In the genomic region with DNA sequence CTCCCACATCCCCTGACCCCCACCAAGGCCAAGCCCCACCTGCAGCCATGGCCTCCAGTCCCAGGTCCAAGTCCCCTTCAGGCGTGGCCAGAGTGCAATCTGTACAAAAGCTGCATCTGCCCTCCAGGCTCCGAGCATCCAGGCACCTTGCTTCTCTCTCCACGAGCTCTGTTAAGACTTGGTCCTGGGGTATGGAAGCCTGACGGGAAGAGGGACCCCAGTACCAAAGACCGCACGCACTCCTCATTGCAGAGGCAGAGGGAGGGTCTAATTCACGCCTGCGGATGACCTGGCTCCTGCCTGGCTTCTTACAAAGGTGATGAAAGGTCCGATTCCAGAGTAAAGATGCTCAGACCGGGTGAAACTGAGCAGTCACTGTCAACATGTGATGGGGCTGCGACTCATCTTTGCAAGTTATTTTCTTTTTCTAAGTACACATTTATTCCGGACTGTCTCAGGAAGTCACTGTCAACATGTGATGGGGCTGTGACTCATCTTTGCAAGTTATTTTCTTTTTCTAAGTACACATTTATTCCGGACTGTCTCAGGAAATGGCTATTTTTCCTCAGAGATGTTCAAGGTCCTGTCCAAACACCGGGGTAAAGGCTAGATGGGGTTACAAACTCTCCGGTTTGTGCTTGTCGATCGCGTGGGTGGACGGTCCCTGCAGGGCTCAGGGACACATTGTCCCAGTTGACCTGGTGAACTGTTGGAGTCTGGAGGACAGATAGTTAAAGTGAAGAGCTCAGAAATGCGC, we compare ENCODE assay signal across 24 cellular contexts.
DNase-seq lines count a peak whose midpoint lies in the region; ATAC-seq and TF ChIP-seq lines count a peak whose summit lies in the region.
"Had no signal": no experiment of that assay in that cellular context is flagged by ENCODE, and none has a peak within 500 bp of the region (broad histone marks: within the 10 kb centered on the region; RNA-seq: fewer than 3 reads in every experiment).

No MANE protein-coding gene starts in this region.

- H3K27ac Mint-ChIP-seq in activated naive CD8-positive, alpha-beta T cell = peak overlapping the region; percentile 41
- no peak overlapping the region for H3K27ac Mint-ChIP-seq in activated naive CD8-positive, alpha-beta T cell treated with anti-CD3 and anti-CD28 coated beads, Interleukin-2, amount 50 U/mL, for 24 hours
- H3K27ac Mint-ChIP-seq: activated B cell treated with CpG ODN at 0.5 μM for 24 hours; activated CD8-positive, alpha-beta T cell treated with anti-CD3 and anti-CD28 coated beads for 36 hours; stimulated activated naive CD8-positive, alpha-beta T cell treated with anti-CD3 and anti-CD28 coated beads, Interleukin-15, Interleukin-2, amounts not matched to agents 100 ng/mL and 50 ng/mL, for 24 hours had no signal

- TF ChIP-seq POLR2A in uterus (IDR thresholded peaks at IDR 0.05) = no peak

- no peaks in the 10 kb centered on the region for H3K36me3 Mint-ChIP-seq in activated naive CD8-positive, alpha-beta T cell
- H3K36me3 Mint-ChIP-seq in activated naive CD8-positive, alpha-beta T cell treated with anti-CD3 and anti-CD28 coated beads, Interleukin-2, amount 50 U/mL, for 24 hours (ENCODE audit: low read depth) = no peaks in the 10 kb centered on the region
- H3K36me3 Mint-ChIP-seq: naive thymus-derived CD4-positive, alpha-beta T cell had no signal

- no peak for ATAC-seq in activated naive CD8-positive, alpha-beta T cell treated with anti-CD3 and anti-CD28 coated beads, Interleukin-2, amount 50 U/mL, for 24 hours
- ATAC-seq: activated CD8-positive, alpha-beta T cell treated with anti-CD3 and anti-CD28 coated beads for 36 hours; naive thymus-derived CD4-positive, alpha-beta T cell had no signal

- no peak overlapping the region for H3K9ac ChIP-seq in smooth muscle cell (ENCODE audit: low read depth)

- H2AFZ ChIP-seq in smooth muscle cell (ENCODE audit: low read depth) = no peak overlapping the region

- peaks cover 1% of the 10 kb centered on the region for H3K4me1 Mint-ChIP-seq in activated naive CD8-positive, alpha-beta T cell (ENCODE audit: low read depth)
- no peaks in the 10 kb centered on the region for H3K4me1 Mint-ChIP-seq in activated naive CD8-positive, alpha-beta T cell treated with anti-CD3 and anti-CD28 coated beads, Interleukin-2, amount 50 U/mL, for 24 hours
- H3K4me1 Mint-ChIP-seq: activated B cell treated with CpG ODN at 0.5 μM for 24 hours had no signal

- H3K36me3 ChIP-seq in brain microvascular endothelial cell (replicated peaks) (no peaks in the 10 kb centered on the region), smooth muscle cell (ENCODE audit: low read depth) (no peaks in the 10 kb centered on the region), uterus (no peaks in the 10 kb centered on the region)
- H3K36me3 ChIP-seq: thyroid gland had no signal

- H3K9me3 ChIP-seq in smooth muscle cell (replicated peaks; ENCODE audit: low read depth) (no peaks in the 10 kb centered on the region), uterus (no peaks in the 10 kb centered on the region)
- H3K9me3 ChIP-seq: thyroid gland had no signal

- H3F3A ChIP-seq in smooth muscle cell (ENCODE audit: low read depth) = no peaks in the 10 kb centered on the region

- H4K20me1 ChIP-seq in smooth muscle cell (ENCODE audit: low read depth) = no peaks in the 10 kb centered on the region

- H3K9me3 Mint-ChIP-seq in activated naive CD8-positive, alpha-beta T cell (ENCODE audit: low read depth) = no peaks in the 10 kb centered on the region
- H3K9me3 Mint-ChIP-seq in activated naive CD8-positive, alpha-beta T cell treated with anti-CD3 and anti-CD28 coated beads, Interleukin-2, amount 50 U/mL, for 24 hours = no peaks in the 10 kb centered on the region
- H3K9me3 Mint-ChIP-seq: activated B cell treated with CpG ODN at 0.5 μM for 24 hours; activated CD8-positive, alpha-beta T cell treated with anti-CD3 and anti-CD28 coated beads for 36 hours; stimulated activated naive CD8-positive, alpha-beta T cell treated with anti-CD3 and anti-CD28 coated beads, Interleukin-15, Interleukin-2, amounts not matched to agents 100 ng/mL and 50 ng/mL, for 24 hours had no signal

- H3K4me2 ChIP-seq in smooth muscle cell = peak overlapping the region; percentile 26

- H3K4me1 ChIP-seq in smooth muscle cell (ENCODE audit: low read depth) (no peaks in the 10 kb centered on the region), uterus (no peaks in the 10 kb centered on the region)
- H3K4me1 ChIP-seq: thyroid gland had no signal

- H3K4me3 Mint-ChIP-seq in activated naive CD8-positive, alpha-beta T cell = no peak overlapping the region
- H3K4me3 Mint-ChIP-seq in activated naive CD8-positive, alpha-beta T cell treated with anti-CD3 and anti-CD28 coated beads, Interleukin-2, amount 50 U/mL, for 24 hours = no peak overlapping the region
- H3K4me3 Mint-ChIP-seq: activated B cell treated with CpG ODN at 0.5 μM for 24 hours; activated CD8-positive, alpha-beta T cell treated with anti-CD3 and anti-CD28 coated beads for 36 hours; naive thymus-derived CD4-positive, alpha-beta T cell; stimulated activated naive CD8-positive, alpha-beta T cell treated with anti-CD3 and anti-CD28 coated beads, Interleukin-15, Interleukin-2, amounts not matched to agents 100 ng/mL and 50 ng/mL, for 24 hours had no signal

- no peaks in the 10 kb centered on the region for H3K79me2 ChIP-seq in smooth muscle cell (ENCODE audit: low read depth)

- H3K27ac ChIP-seq in brain microvascular endothelial cell (no peak overlapping the region), smooth muscle cell (ENCODE audit: low read depth) (no peak overlapping the region), uterus (no peak overlapping the region)
- H3K27ac ChIP-seq: thyroid gland had no signal

- H3K27me3 ChIP-seq in brain microvascular endothelial cell (replicated peaks) (no peaks in the 10 kb centered on the region), smooth muscle cell (ENCODE audit: low read depth) (no peaks in the 10 kb centered on the region), uterus (no peaks in the 10 kb centered on the region)
- H3K27me3 ChIP-seq: thyroid gland had no signal

- H3K4me3 ChIP-seq in brain microvascular endothelial cell (ENCODE audit: low read depth, low read length) (no peak overlapping the region), smooth muscle cell (no peak overlapping the region), uterus (no peak overlapping the region)
- H3K4me3 ChIP-seq: skin epidermis, thyroid gland had no signal

- intact Hi-C loops in uterus (cut with DNase I; ENCODE audit: low total_unique reads) = no loop called here

- no peak for TF ChIP-seq CTCF in brain microvascular endothelial cell (IDR thresholded peaks at IDR 0.05; ENCODE audit: low read depth, low read length, missing control alignments)
- no peak for TF ChIP-seq CTCF in smooth muscle cell (IDR thresholded peaks at IDR 0.05; ENCODE audit: borderline replicate concordance, insufficient read depth, poor library complexity, severe bottlenecking)
- no peak for TF ChIP-seq CTCF in uterus (IDR thresholded peaks at IDR 0.05)

- WGBS in smooth muscle cell (ENCODE audit: low lambda C conversion rate) = 74% methylated on average over 20 of the region's 20 CpGs

- H3K27me3 Mint-ChIP-seq in activated naive CD8-positive, alpha-beta T cell = peaks cover 3% of the 10 kb centered on the region
- peaks cover 1% of the 10 kb centered on the region for H3K27me3 Mint-ChIP-seq in activated naive CD8-positive, alpha-beta T cell treated with anti-CD3 and anti-CD28 coated beads, Interleukin-2, amount 50 U/mL, for 24 hours
- H3K27me3 Mint-ChIP-seq: activated B cell treated with CpG ODN at 0.5 μM for 24 hours had no signal

- no peak for DNase-seq in activated naive CD8-positive, alpha-beta T cell treated with anti-CD3 and anti-CD28 coated beads, Interleukin-2, amount 50 U/mL, for 24 hours
- DNase-seq in brain microvascular endothelial cell (peak; percentile 10), iris pigment epithelial cell (ENCODE audit: low read depth) (peak; percentile 4), smooth muscle cell (lab: John Stamatoyannopoulos, UW; ENCODE audit: unreplicated experiment) (no peak), uterus (no peak), DMS 273 (lab: John Stamatoyannopoulos, UW; ENCODE audit: unreplicated experiment) (no peak), NCI-H526 (lab: John Stamatoyannopoulos, UW) (no peak)
- DNase-seq: activated B cell treated with CpG ODN at 0.5 μM for 24 hours; activated CD8-positive, alpha-beta T cell treated with anti-CD3 and anti-CD28 coated beads for 36 hours; activated naive CD4-positive, alpha-beta T cell; COR-L47; effector CD4-positive, alpha-beta T cell; left cardiac atrium; mesendoderm; MV-4-11; naive thymus-derived CD4-positive, alpha-beta T cell; NCI-H1694 treated with DMSO at 0.1 percent for 48 hours; NCI-H69; stimulated activated CD4-positive, alpha-beta T cell treated with anti-CD3 and anti-CD28 coated beads, Interleukin-4, amount 100 ng/mL, for 1 hour; T1000; thyroid gland had no signal

- in situ Hi-C loops in brain microvascular endothelial cell (cut with HindIII; ENCODE audit: low pct_ligation_motif_present, low sequenced_read_pairs) = no loop called here

Comparison
In these comparisons a context has a peak if more than half of its experiments do, and no peak if none do; other contexts are left out.
1. DNase-seq: peak in brain microvascular endothelial cell (single experiment) and iris pigment epithelial cell (single experiment); none in activated naive CD8-positive, alpha-beta T cell treated with anti-CD3 and anti-CD28 coated beads, Interleukin-2, amount 50 U/mL, for 24 hours (single experiment), smooth muscle cell (single experiment), uterus (0 of 2), DMS 273 (single experiment) and NCI-H526 (0 of 2).